In the genomic region with DNA sequence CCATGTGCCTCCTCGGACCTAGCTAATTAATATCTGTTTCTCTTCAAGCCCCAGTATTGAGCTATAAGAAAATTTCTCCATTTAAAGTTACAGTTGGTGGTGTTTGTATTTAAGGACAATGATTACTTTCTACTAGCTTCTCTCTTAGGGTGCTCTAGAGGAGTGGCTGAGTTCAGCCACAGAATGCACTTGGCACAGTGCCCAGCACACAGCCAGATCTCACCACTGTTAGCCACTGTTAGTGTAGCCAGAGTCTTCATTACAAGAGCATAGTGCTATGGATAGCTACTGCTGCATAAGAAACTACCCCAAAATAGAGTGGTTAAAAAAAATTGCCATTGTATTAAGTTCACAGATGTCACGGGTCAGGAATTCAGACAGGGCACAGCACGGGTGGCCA, we compare ENCODE assay signal across 24 cellular contexts.
"Had no signal": no experiment of that assay in that cellular context is flagged by ENCODE, and none has a peak within 500 bp of the region (broad histone marks: within the 10 kb centered on the region; RNA-seq: fewer than 3 reads in every experiment).

No MANE protein-coding gene starts in this region.

- H3K4me2 ChIP-seq: smooth muscle cell had no signal

- H3K27ac Mint-ChIP-seq: activated B cell treated with CpG ODN at 0.5 μM for 24 hours; activated naive CD8-positive, alpha-beta T cell treated with anti-CD3 and anti-CD28 coated beads for 36 hours; mesothelial cell of epicardium; naive thymus-derived CD8-positive, alpha-beta T cell; progenitor cell of endocrine pancreas; stimulated activated memory B cell treated with anti-CD40 and anti-IgM and Interleukin-4, amounts not matched to agents 10 μg/mL and 1 μg/mL and 100 μg/mL, for 72 hours; T-helper 1 cell treated with Interleukin-12 subunit alpha and Interleukin-12 subunit beta and Interleukin-4 antibody, amounts not matched to agents 30 μg/mL and 1 μg/mL, for 36 hours had no signal

- H3K4me3 Mint-ChIP-seq: activated B cell treated with CpG ODN at 0.5 μM for 24 hours; activated naive CD8-positive, alpha-beta T cell treated with anti-CD3 and anti-CD28 coated beads for 36 hours; mesothelial cell of epicardium; naive thymus-derived CD8-positive, alpha-beta T cell; stimulated activated memory B cell treated with anti-CD40 and anti-IgM and Interleukin-4, amounts not matched to agents 10 μg/mL and 1 μg/mL and 100 μg/mL, for 72 hours; T-helper 1 cell treated with Interleukin-12 subunit alpha and Interleukin-12 subunit beta and Interleukin-4 antibody, amounts not matched to agents 30 μg/mL and 1 μg/mL, for 36 hours had no signal

- DNase-seq: activated B cell treated with CpG ODN at 0.5 μM for 24 hours; activated CD4-positive, alpha-beta T cell treated with anti-CD3 and anti-CD28 coated beads for 4 hours; activated CD4-positive, alpha-beta T cell treated with anti-CD3 and anti-CD28 coated beads, Interleukin-2, amount 50 U/mL, for 48 hours; activated CD8-positive, alpha-beta memory T cell treated with anti-CD3 and anti-CD28 coated beads, Interleukin-2, amount 50 U/mL, for 48 hours; activated naive CD4-positive, alpha-beta T cell treated with Interleukin-2 at 50 U/mL for 16 hours; activated naive CD8-positive, alpha-beta T cell treated with anti-CD3 and anti-CD28 coated beads for 36 hours; activated T-cell treated with anti-CD3 and anti-CD28 coated beads, Interleukin-2, amount 50 U/mL, for 48 hours; amniotic stem cell; effector CD4-positive, alpha-beta T cell; foreskin fibroblast; kidney; left lung; naive thymus-derived CD8-positive, alpha-beta T cell; retina; sigmoid colon; stimulated activated CD4-positive, alpha-beta T cell treated with anti-CD3 and anti-CD28 coated beads, Interleukin-15, amount 100 ng/mL, for 24 hours; stomach; upper lobe of right lung had no signal

- H3K36me3 Mint-ChIP-seq: activated naive CD8-positive, alpha-beta T cell treated with anti-CD3 and anti-CD28 coated beads for 36 hours; mesothelial cell of epicardium; stimulated activated memory B cell treated with anti-CD40 and anti-IgM and Interleukin-4, amounts not matched to agents 10 μg/mL and 1 μg/mL and 100 μg/mL, for 72 hours had no signal

- H3K27me3 Mint-ChIP-seq: activated naive CD8-positive, alpha-beta T cell treated with anti-CD3 and anti-CD28 coated beads for 36 hours; naive thymus-derived CD8-positive, alpha-beta T cell had no signal

- H3K9me3 Mint-ChIP-seq: activated B cell treated with CpG ODN at 0.5 μM for 24 hours; activated naive CD8-positive, alpha-beta T cell treated with anti-CD3 and anti-CD28 coated beads for 36 hours; naive thymus-derived CD8-positive, alpha-beta T cell; stimulated activated memory B cell treated with anti-CD40 and anti-IgM and Interleukin-4, amounts not matched to agents 10 μg/mL and 1 μg/mL and 100 μg/mL, for 72 hours; T-helper 1 cell treated with Interleukin-12 subunit alpha and Interleukin-12 subunit beta and Interleukin-4 antibody, amounts not matched to agents 30 μg/mL and 1 μg/mL, for 36 hours had no signal

- H3K27me3 ChIP-seq: left lung, sigmoid colon, stomach, upper lobe of right lung had no signal

- H3K4me1 ChIP-seq: left lung, sigmoid colon, stomach, upper lobe of right lung had no signal

- H3K4me1 Mint-ChIP-seq: activated B cell treated with CpG ODN at 0.5 μM for 24 hours; activated naive CD8-positive, alpha-beta T cell treated with anti-CD3 and anti-CD28 coated beads for 36 hours; naive thymus-derived CD8-positive, alpha-beta T cell; stimulated activated memory B cell treated with anti-CD40 and anti-IgM and Interleukin-4, amounts not matched to agents 10 μg/mL and 1 μg/mL and 100 μg/mL, for 72 hours had no signal

- H3K9me3 ChIP-seq: left lung, sigmoid colon, thoracic aorta, upper lobe of right lung had no signal

- H3K4me3 ChIP-seq: left lung, sigmoid colon, smooth muscle cell, stomach, thoracic aorta, upper lobe of right lung had no signal

- H3K36me3 ChIP-seq: left lung, sigmoid colon, stomach, thoracic aorta, upper lobe of right lung had no signal

- H3K27ac ChIP-seq: left lung, sigmoid colon, stomach, thoracic aorta, upper lobe of right lung had no signal
